ENCODE assay signal across 23 cellular contexts in genomic region chr4:153246446-153247115, GRCh38. TPM values are rescaled to one million over a fixed set of nuclear protein-coding genes. Genes with fewer than 3 reads are reported as not detected.
A peak's percentile ranks its signal among the peaks of the same experiment; 100 is the strongest.
DNase-seq lines count a peak whose midpoint lies in the region; ATAC-seq and TF ChIP-seq lines count a peak whose summit lies in the region.
"Had no signal": no experiment of that assay in that cellular context is flagged by ENCODE, and none has a peak within 500 bp of the region (broad histone marks: within the 10 kb centered on the region; RNA-seq: fewer than 3 reads in every experiment).

No MANE protein-coding gene starts in this region.

- no peak overlapping the region for H2BK12ac ChIP-seq in trophoblast cell (ENCODE audit: low read length)

- TF ChIP-seq EP300 in gastroesophageal sphincter (IDR thresholded peaks at IDR 0.05): no peak

- H3K4me1 ChIP-seq in trophoblast cell (ENCODE audit: control insufficient read depth in 1 of 2, insufficient read depth in 2 of 2, low read length in 2 of 2): peaks cover 0 to 3% of the 10 kb centered on the region in 2 experiments
- H3K4me1 ChIP-seq in gastroesophageal sphincter: peaks cover 0 to 43% (median 5%) of the 10 kb centered on the region in 3 donors

- H3K4ac ChIP-seq in trophoblast cell (ENCODE audit: low read depth, low read length): no peak overlapping the region

- H3K27me3 ChIP-seq in trophoblast cell (ENCODE audit: insufficient read depth, low read length): no peaks in the 10 kb centered on the region
- no peaks in the 10 kb centered on the region for H3K27me3 ChIP-seq in gastroesophageal sphincter
- H3K27me3 ChIP-seq: BE2C, brain microvascular endothelial cell had no signal

- TF ChIP-seq POLR2A in gastroesophageal sphincter (IDR thresholded peaks at IDR 0.05): no peak

- H2AK5ac ChIP-seq in trophoblast cell (ENCODE audit: low read length): no peak overlapping the region

- H4K8ac ChIP-seq in trophoblast cell (ENCODE audit: low read depth, low read length): no peak overlapping the region

- no peak overlapping the region for H3K9ac ChIP-seq in trophoblast cell (ENCODE audit: low read length)

- no peak overlapping the region for H3K4me2 ChIP-seq in trophoblast cell (ENCODE audit: low read length)
- H3K4me2 ChIP-seq: PC-9 had no signal

- H4K91ac ChIP-seq in trophoblast cell (ENCODE audit: low read depth, low read length): no peak overlapping the region

- no CpG with 5 or more reads among the region's 7 CpGs for WGBS in trophoblast cell (ENCODE audit: extremely low coverage, insufficient coverage, insufficient read length)
- WGBS in gastroesophageal sphincter (ENCODE audit: low coverage in 1 of 2), 2 donors: 75 to 100% methylated on average over 1 to 3 of the region's 7 CpGs

- H3K36me3 ChIP-seq in trophoblast cell (ENCODE audit: control insufficient read depth in 1 of 2, insufficient read depth in 2 of 2, low read length in 2 of 2) (no peaks in the 10 kb centered on the region), gastroesophageal sphincter (no peaks in the 10 kb centered on the region)
- H3K36me3 ChIP-seq: BE2C, brain microvascular endothelial cell had no signal

- no peak overlapping the region for H3K23ac ChIP-seq in trophoblast cell (ENCODE audit: low read length)

- H3K18ac ChIP-seq in trophoblast cell (ENCODE audit: low read length): peak overlapping the region; percentile 40

- H3K79me1 ChIP-seq in trophoblast cell (ENCODE audit: low read length): peaks cover 7% of the 10 kb centered on the region

- H3K14ac ChIP-seq in trophoblast cell (ENCODE audit: low read length): no peak overlapping the region

- no peak overlapping the region for H2BK5ac ChIP-seq in trophoblast cell (ENCODE audit: low read depth, low read length, poor library complexity)

- H3K4me3 ChIP-seq in trophoblast cell (ENCODE audit: low read depth, low read length): peak overlapping the region; percentile 32
- no peak overlapping the region for H3K4me3 ChIP-seq in gastroesophageal sphincter
- H3K4me3 ChIP-seq: PC-9, SK-N-MC, skin epidermis had no signal

- H3K9me3 ChIP-seq in trophoblast cell (ENCODE audit: insufficient read depth, low read depth, low read length) (peaks cover 2% of the 10 kb centered on the region), gastroesophageal sphincter (no peaks in the 10 kb centered on the region)
- H3K9me3 ChIP-seq: BE2C had no signal

- TF ChIP-seq CTCF in gastroesophageal sphincter (IDR thresholded peaks at IDR 0.05): no peak

- DNase-seq in NCI-H1417 (lab: John Stamatoyannopoulos, UW) (peak; percentile 6 to 56 (median 35)), NCI-H1417 treated with DMSO at 0.1 percent for 48 hours (lab: John Stamatoyannopoulos, UW) (no peak), NCI-H345 (lab: John Stamatoyannopoulos, UW) (peak; percentile 38), cerebellar cortex (ENCODE audit: low spot score) (peak; percentile 20), trophoblast cell (no peak), LoVo (ENCODE audit: low spot score) (no peak), AG08396 (ENCODE audit: low spot score) (no peak)
- DNase-seq: 8988T; activated CD4-positive, alpha-beta T cell treated with anti-CD3 and anti-CD28 coated beads for 1 hour; activated naive CD8-positive, alpha-beta T cell treated with anti-CD3 and anti-CD28 coated beads for 36 hours; BE2C; brain microvascular endothelial cell; cortex of kidney; HCEC 1CT; hippocampal formation; NCI-H82; PC-9; stimulated activated CD4-positive, alpha-beta T cell treated with anti-CD3 and anti-CD28 coated beads, Interleukin-4, amount 100 ng/mL, for 1 hour; stimulated activated naive CD8-positive, alpha-beta T cell treated with anti-CD3 and anti-CD28 coated beads, Interleukin-15, amount 100 ng/mL, for 72 hours; T-helper 9 cell had no signal

- no peak overlapping the region for H2BK120ac ChIP-seq in trophoblast cell (ENCODE audit: insufficient read depth, low read length, poor library complexity)

- H3K27ac ChIP-seq in trophoblast cell (ENCODE audit: low read depth, low read length) (no peak overlapping the region), gastroesophageal sphincter (no peak overlapping the region)
- H3K27ac ChIP-seq: brain microvascular endothelial cell, PC-9, SK-N-MC, skin epidermis had no signal

- H3K79me2 ChIP-seq in trophoblast cell (ENCODE audit: control insufficient read depth, insufficient read depth, low read length, poor library complexity): peaks cover 3% of the 10 kb centered on the region

- no peak overlapping the region for H2AFZ ChIP-seq in trophoblast cell (ENCODE audit: insufficient read depth, low read length, poor library complexity)
- H2AFZ ChIP-seq: PC-9 had no signal

- no peak for ATAC-seq in gastroesophageal sphincter
- ATAC-seq: stimulated activated naive CD8-positive, alpha-beta T cell treated with anti-CD3 and anti-CD28 coated beads, Interleukin-15, amount 100 ng/mL, for 72 hours had no signal

- no peak overlapping the region for H4K12ac ChIP-seq in trophoblast cell (ENCODE audit: low read depth, low read length)

RNA-seq across cellular contexts. Expression of gene TRIM2, which starts 42.3 kb away (rescaled TPM):
- polyA plus RNA-seq in trophoblast cell (2013): 3.4 and 4.1 TPM in 2 replicates
- 10 to 100 TPM; 31.2 to 59.2 (median 44.4) TPM for total RNA-seq in gastroesophageal sphincter

Comparison
In these comparisons a context has a peak if more than half of its experiments do, and no peak if none do; other contexts are left out.
1. DNase-seq: peak in NCI-H1417 (3 of 3), NCI-H345 (single experiment) and cerebellar cortex (single experiment); none in NCI-H1417 treated with DMSO at 0.1 percent for 48 hours (single experiment), trophoblast cell (0 of 2), LoVo (single experiment) and AG08396 (single experiment).